20 cellular contexts compared by ENCODE assay signal in the genomic region with DNA sequence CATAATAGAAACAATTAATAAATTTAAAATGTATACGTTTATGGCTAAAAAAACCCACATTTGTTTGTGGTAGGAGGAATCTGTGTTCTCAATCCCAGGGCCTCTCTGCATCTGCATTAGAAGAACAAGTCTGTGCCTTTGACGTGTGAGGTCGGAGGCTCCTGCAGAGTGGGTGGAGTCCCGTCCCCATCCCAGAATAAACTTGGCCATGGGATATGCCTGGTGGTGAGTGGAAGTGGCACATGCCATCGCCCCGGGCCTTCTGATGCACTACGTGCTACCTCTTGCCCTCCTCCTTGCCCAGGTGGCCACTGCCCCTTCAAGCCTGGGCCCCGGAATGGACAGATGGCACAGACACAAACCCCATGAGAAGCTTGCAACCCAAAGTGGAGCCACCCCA.
DNase-seq lines count a peak whose midpoint lies in the region; TF ChIP-seq lines count a peak whose summit lies in the region.
"Had no signal": no experiment of that assay in that cellular context is flagged by ENCODE, and none has a peak within 500 bp of the region (broad histone marks: within the 10 kb centered on the region; RNA-seq: fewer than 3 reads in every experiment).

No MANE protein-coding gene starts in this region.

- H3K27me3 ChIP-seq in iPS-20b (ENCODE audit: insufficient read depth, low read length) (no peaks in the 10 kb centered on the region), thyroid gland (no peaks in the 10 kb centered on the region)
- H3K27me3 ChIP-seq: BLaER1 treated with 17β-estradiol and CSF1 and Interleukin-3, amounts not matched to agents 10 nM and 100 nM; MG63 had no signal

- peak in 1 of 2 donors; percentile 18 for TF ChIP-seq POLR2A in thyroid gland (IDR thresholded peaks at IDR 0.05)

- H3K9ac ChIP-seq in ES-I3 (ENCODE audit: low read depth, low read length), result peak overlapping the region; percentile 0; the same call in 1 of the 2 replicates
- H3K9ac ChIP-seq in iPS-20b (ENCODE audit: low read depth, low read length), result no peak overlapping the region
- H3K9ac ChIP-seq: BLaER1 treated with 17β-estradiol and CSF1 and Interleukin-3, amounts not matched to agents 10 nM and 100 nM had no signal

- DNase-seq in thyroid gland (peak; percentile 40 to 52), NCI-H524 treated with DMSO at 0.1 percent for 48 hours (lab: John Stamatoyannopoulos, UW) (no peak), amniotic stem cell (lab: John Stamatoyannopoulos, UW) (no peak)
- no peak for DNase-seq in activated CD4-positive, alpha-beta T cell treated with anti-CD3 and anti-CD28 coated beads, Interleukin-2, amount 50 U/mL, for 1 hour
- DNase-seq: AML-193; CD4-positive, alpha-beta memory T cell; COR-L47; GDM1; KBM-7; MG63; NCI-H2029; NCI-H446 treated with DMSO at 0.1 percent for 48 hours; NCI-H526 treated with DMSO at 0.1 percent for 48 hours; RPMI8226; SHP77 had no signal

- WGBS in thyroid gland, 2 donors, result 46 to 55% methylated on average over 8 of the region's 8 CpGs

- H3K9me3 ChIP-seq in ES-I3 (ENCODE audit: control insufficient read depth, insufficient read depth, low read length) (no peaks in the 10 kb centered on the region), iPS-20b (ENCODE audit: insufficient read depth, low read depth, low read length) (no peaks in the 10 kb centered on the region), thyroid gland (no peaks in the 10 kb centered on the region)
- H3K9me3 ChIP-seq: A549; BLaER1 treated with 17β-estradiol and CSF1 and Interleukin-3, amounts not matched to agents 10 nM and 100 nM; MG63 had no signal

- peak overlapping the region; percentile 92 for H3K27ac ChIP-seq in VCaP
- no peak overlapping the region for H3K27ac ChIP-seq in iPS-20b (ENCODE audit: low read length)
- peak overlapping the region; percentile 73 to 91 (median 82) for H3K27ac ChIP-seq in thyroid gland
- H3K27ac ChIP-seq: A549; BLaER1 treated with 17β-estradiol and CSF1 and Interleukin-3, amounts not matched to agents 10 nM and 100 nM had no signal

- H3K4me1 ChIP-seq in ES-I3 (ENCODE audit: insufficient read depth, low read length), result peaks cover 17% of the 10 kb centered on the region; the same call in 1 of the 2 replicates
- H3K4me1 ChIP-seq in iPS-20b (ENCODE audit: insufficient read depth, low read length), result peaks cover 23% of the 10 kb centered on the region
- peaks cover 45 to 49% of the 10 kb centered on the region in 2 donors for H3K4me1 ChIP-seq in thyroid gland
- H3K4me1 ChIP-seq: A549 had no signal

- no peak for TF ChIP-seq CTCF in VCaP (conservative IDR thresholded peaks at IDR 0.05)
- no peak for TF ChIP-seq CTCF in thyroid gland (IDR thresholded peaks at IDR 0.05)

- H3K36me3 ChIP-seq in ES-I3 (ENCODE audit: insufficient read depth, low read length) (no peaks in the 10 kb centered on the region), iPS-20b (ENCODE audit: insufficient read depth, low read depth, low read length) (no peaks in the 10 kb centered on the region), thyroid gland (no peaks in the 10 kb centered on the region)
- H3K36me3 ChIP-seq: BLaER1 treated with 17β-estradiol and CSF1 and Interleukin-3, amounts not matched to agents 10 nM and 100 nM; MG63 had no signal

- H3K4me3 ChIP-seq in iPS-20b (ENCODE audit: low read length), result peak overlapping the region; percentile 39; the same call in 1 of the 2 replicates
- H3K4me3 ChIP-seq in thyroid gland (replicated peaks in 1 of 3), result no peak overlapping the region
- H3K4me3 ChIP-seq: A549; BLaER1 treated with 17β-estradiol and CSF1 and Interleukin-3, amounts not matched to agents 10 nM and 100 nM; MG63 had no signal

- intact Hi-C loops in thyroid gland (cut with DNase I), result no loop called here

Comparison
In these comparisons a context has a peak if more than half of its experiments do, and no peak if none do; other contexts are left out.
1. DNase-seq: peak in thyroid gland (2 of 2); none in NCI-H524 treated with DMSO at 0.1 percent for 48 hours (single experiment), activated CD4-positive, alpha-beta T cell treated with anti-CD3 and anti-CD28 coated beads, Interleukin-2, amount 50 U/mL, for 1 hour (single experiment) and amniotic stem cell (single experiment).